ENCODE assay signal across 15 cellular contexts in genomic region chr2:117820444-117820843, GRCh38. TPM values are rescaled to one million over a fixed set of nuclear protein-coding genes. Genes with fewer than 3 reads are reported as not detected.
DNase-seq lines count a peak whose midpoint lies in the region; ATAC-seq and TF ChIP-seq lines count a peak whose summit lies in the region.
"Had no signal": no experiment of that assay in that cellular context is flagged by ENCODE, and none has a peak within 500 bp of the region (broad histone marks: within the 10 kb centered on the region; RNA-seq: fewer than 3 reads in every experiment).

No MANE protein-coding gene starts in this region.

- H3K4me3 ChIP-seq in psoas muscle, result no peak overlapping the region

- no peaks in the 10 kb centered on the region for H3K9me3 Mint-ChIP-seq in activated naive CD4-positive, alpha-beta T cell treated with anti-CD3 and anti-CD28 coated beads, Interleukin-2, amount 50 U/mL, for 24 hours
- no peaks in the 10 kb centered on the region for H3K9me3 Mint-ChIP-seq in activated naive CD4-positive, alpha-beta T cell treated with anti-CD3 and anti-CD28 coated beads, Interleukin-2, amount 10 ng/mL, durations not matched to agents 7 days and 5 days
- H3K9me3 Mint-ChIP-seq in stimulated activated naive CD8-positive, alpha-beta T cell treated with anti-CD3 and anti-CD28 coated beads, Interleukin-15, Interleukin-2, amounts not matched to agents 100 ng/mL and 50 ng/mL, for 24 hours, result no peaks in the 10 kb centered on the region

- intact Hi-C loops in psoas muscle (cut with DNase I), result no loop called here

- H3K27me3 Mint-ChIP-seq in activated naive CD4-positive, alpha-beta T cell treated with anti-CD3 and anti-CD28 coated beads, Interleukin-2, amount 50 U/mL, for 24 hours, result no peaks in the 10 kb centered on the region
- no peaks in the 10 kb centered on the region for H3K27me3 Mint-ChIP-seq in activated naive CD4-positive, alpha-beta T cell treated with anti-CD3 and anti-CD28 coated beads, Interleukin-2, amount 10 ng/mL, durations not matched to agents 7 days and 5 days
- H3K27me3 Mint-ChIP-seq in stimulated activated naive CD8-positive, alpha-beta T cell treated with anti-CD3 and anti-CD28 coated beads, Interleukin-15, Interleukin-2, amounts not matched to agents 100 ng/mL and 50 ng/mL, for 24 hours, result no peaks in the 10 kb centered on the region

- peaks cover 26 to 91% of the 10 kb centered on the region in 2 donors for H3K36me3 ChIP-seq in psoas muscle (ENCODE audit: insufficient read depth in 1 of 2, low read depth in 1 of 2)

- H3K4me3 Mint-ChIP-seq in activated naive CD4-positive, alpha-beta T cell treated with anti-CD3 and anti-CD28 coated beads, Interleukin-2, amount 50 U/mL, for 24 hours, result no peak overlapping the region
- no peak overlapping the region for H3K4me3 Mint-ChIP-seq in activated naive CD4-positive, alpha-beta T cell treated with anti-CD3 and anti-CD28 coated beads, Interleukin-2, amount 10 ng/mL, durations not matched to agents 7 days and 5 days
- no peak overlapping the region for H3K4me3 Mint-ChIP-seq in stimulated activated naive CD8-positive, alpha-beta T cell treated with anti-CD3 and anti-CD28 coated beads, Interleukin-15, Interleukin-2, amounts not matched to agents 100 ng/mL and 50 ng/mL, for 24 hours

- 68 to 87% (median 69%) methylated on average over 1 of the region's 1 CpG for WGBS in psoas muscle, 3 donors

- ATAC-seq in GM21786 (IDR thresholded peaks at IDR 0.05; ENCODE audit: unreplicated experiment), result peak; percentile 74
- ATAC-seq in HG03565 (IDR thresholded peaks at IDR 0.05; ENCODE audit: unreplicated experiment), result peak; percentile 59
- no peak for ATAC-seq in psoas muscle
- ATAC-seq in GM19467 (IDR thresholded peaks at IDR 0.05; ENCODE audit: unreplicated experiment), result no peak

- H3K36me3 Mint-ChIP-seq in activated naive CD4-positive, alpha-beta T cell treated with anti-CD3 and anti-CD28 coated beads, Interleukin-2, amount 50 U/mL, for 24 hours, result peaks cover 36% of the 10 kb centered on the region
- peaks cover 70% of the 10 kb centered on the region for H3K36me3 Mint-ChIP-seq in activated naive CD4-positive, alpha-beta T cell treated with anti-CD3 and anti-CD28 coated beads, Interleukin-2, amount 10 ng/mL, durations not matched to agents 7 days and 5 days
- H3K36me3 Mint-ChIP-seq in stimulated activated naive CD8-positive, alpha-beta T cell treated with anti-CD3 and anti-CD28 coated beads, Interleukin-15, Interleukin-2, amounts not matched to agents 100 ng/mL and 50 ng/mL, for 24 hours (ENCODE audit: low read depth), result peaks cover 98% of the 10 kb centered on the region

- DNase-seq in activated naive CD4-positive, alpha-beta T cell treated with anti-CD3 and anti-CD28 coated beads, Interleukin-2, amount 10 ng/mL, durations not matched to agents 7 days and 5 days, result no peak
- no peak for DNase-seq in NCI-H526 treated with DMSO at 0.1 percent for 48 hours (lab: John Stamatoyannopoulos, UW)
- no peak for DNase-seq in psoas muscle
- DNase-seq: cortex of kidney; GOT3; mammary epithelial cell; NCI-H446; occipital lobe; stimulated activated CD4-positive, alpha-beta T cell treated with anti-CD3 and anti-CD28 coated beads, Interleukin-12 subunit alpha, Interleukin-12 subunit beta, amount 100 ng/mL, for 4 hours; T-helper 1 cell had no signal

- peaks cover 18% of the 10 kb centered on the region for H3K4me1 ChIP-seq in psoas muscle

- H3K9me3 ChIP-seq in psoas muscle, result no peaks in the 10 kb centered on the region

- H3K4me1 Mint-ChIP-seq in activated naive CD4-positive, alpha-beta T cell treated with anti-CD3 and anti-CD28 coated beads, Interleukin-2, amount 50 U/mL, for 24 hours, result peaks cover 54% of the 10 kb centered on the region
- H3K4me1 Mint-ChIP-seq in activated naive CD4-positive, alpha-beta T cell treated with anti-CD3 and anti-CD28 coated beads, Interleukin-2, amount 10 ng/mL, durations not matched to agents 7 days and 5 days, result peaks cover 28% of the 10 kb centered on the region
- H3K4me1 Mint-ChIP-seq in stimulated activated naive CD8-positive, alpha-beta T cell treated with anti-CD3 and anti-CD28 coated beads, Interleukin-15, Interleukin-2, amounts not matched to agents 100 ng/mL and 50 ng/mL, for 24 hours (ENCODE audit: low read depth), result peaks cover 55% of the 10 kb centered on the region

- no peak overlapping the region for H3K27ac ChIP-seq in psoas muscle

- H3K27me3 ChIP-seq in psoas muscle (ENCODE audit: insufficient read depth in 3 of 3, low read length in 2 of 3), result no peaks in the 10 kb centered on the region

- TF ChIP-seq CTCF in psoas muscle (IDR thresholded peaks at IDR 0.05), result no peak

- H3K27ac Mint-ChIP-seq in activated naive CD4-positive, alpha-beta T cell treated with anti-CD3 and anti-CD28 coated beads, Interleukin-2, amount 50 U/mL, for 24 hours, result peak overlapping the region; percentile 30
- no peak overlapping the region for H3K27ac Mint-ChIP-seq in activated naive CD4-positive, alpha-beta T cell treated with anti-CD3 and anti-CD28 coated beads, Interleukin-2, amount 10 ng/mL, durations not matched to agents 7 days and 5 days
- peak overlapping the region; percentile 76 for H3K27ac Mint-ChIP-seq in stimulated activated naive CD8-positive, alpha-beta T cell treated with anti-CD3 and anti-CD28 coated beads, Interleukin-15, Interleukin-2, amounts not matched to agents 100 ng/mL and 50 ng/mL, for 24 hours

- CTCF ChIA-PET in activated naive CD4-positive, alpha-beta T cell treated with anti-CD3 and anti-CD28 coated beads, Interleukin-2, amount 10 ng/mL, durations not matched to agents 7 days and 5 days (lab: Charles Lee), result no interaction called here

RNA-seq across cellular contexts. Expression of gene DDX18, which starts 6.0 kb away (rescaled TPM):
- 10 to 100 TPM; 24.5 to 33.4 (median 30.4) TPM for total RNA-seq in psoas muscle
- 10 to 100 TPM; 12.6 to 31.2 (median 28.9) TPM for polyA plus RNA-seq in psoas muscle

Comparison
In these comparisons a context has a peak if more than half of its experiments do, and no peak if none do; other contexts are left out.
1. ATAC-seq: peak in GM21786 (single experiment) and HG03565 (single experiment); none in psoas muscle (0 of 4) and GM19467 (single experiment).